ENCODE assay signal across 8 cellular contexts in genomic region chr17:81831563-81831956, GRCh38. TPM values are rescaled to one million over a fixed set of nuclear protein-coding genes. Genes with fewer than 3 reads are reported as not detected.
DNase-seq lines count a peak whose midpoint lies in the region; ATAC-seq and TF ChIP-seq lines count a peak whose summit lies in the region.

No MANE protein-coding gene starts in this region.

- peak overlapping the region; percentile 88 for H3K4me3 Mint-ChIP-seq in activated CD4-positive, alpha-beta memory T cell treated with anti-CD3 and anti-CD28 coated beads, Interleukin-2, amount 10 ng/mL, durations not matched to agents 7 days and 5 days

- intact Hi-C loops in heart right ventricle (cut with DNase I) (loop anchor here in 1 of 10 donors (5.0 kb wide), 1 partner anchor 41 kb away; the partner anchor contains the start of gene ARHGDIA), left ventricle myocardium superior (cut with micrococcal nuclease) (no loop called here), tibial artery (cut with DNase I; ENCODE audit: low total_unique reads) (no loop called here)

- no peaks in the 10 kb centered on the region for H3K9me3 Mint-ChIP-seq in activated CD4-positive, alpha-beta memory T cell treated with anti-CD3 and anti-CD28 coated beads, Interleukin-2, amount 10 ng/mL, durations not matched to agents 7 days and 5 days

- H3K36me3 ChIP-seq in heart right ventricle: peaks cover 0 to 5% (median 0%) of the 10 kb centered on the region in 9 donors
- peaks cover 0 to 5% (median 0%) of the 10 kb centered on the region in 3 donors for H3K36me3 ChIP-seq in tibial artery
- no peaks in the 10 kb centered on the region for H3K36me3 ChIP-seq in Peyer's patch

- CTCF ChIA-PET in activated CD4-positive, alpha-beta memory T cell treated with anti-CD3 and anti-CD28 coated beads, Interleukin-2, amount 10 ng/mL, durations not matched to agents 7 days and 5 days (lab: Charles Lee): no interaction called here

- H3K4me1 ChIP-seq in heart right ventricle: peaks cover 12 to 37% (median 27%) of the 10 kb centered on the region in 9 donors
- peaks cover 0 to 32% (median 25%) of the 10 kb centered on the region in 4 donors for H3K4me1 ChIP-seq in tibial artery
- H3K4me1 ChIP-seq in Peyer's patch: peaks cover 0 to 23% (median 14%) of the 10 kb centered on the region in 4 donors

- ATAC-seq in heart right ventricle: no peak
- no peak for ATAC-seq in left ventricle myocardium superior

- H3K9me3 ChIP-seq in heart right ventricle (no peaks in the 10 kb centered on the region), iPS-18c (ENCODE audit: control insufficient read depth, insufficient read depth, low read length) (no peaks in the 10 kb centered on the region), tibial artery (no peaks in the 10 kb centered on the region), Peyer's patch (no peaks in the 10 kb centered on the region)

- H3K4me3 ChIP-seq in heart right ventricle (peak overlapping the region in 2 of 10 donors; percentile 73 to 91), iPS-18c (ENCODE audit: insufficient read depth, low read depth, low read length) (peak overlapping the region; percentile 15; the same call in 1 of the 2 replicates), tibial artery (peak overlapping the region; percentile 69 to 85), Peyer's patch (peak overlapping the region in 1 of 4 donors; percentile 74)

- H3K27ac Mint-ChIP-seq in activated CD4-positive, alpha-beta memory T cell treated with anti-CD3 and anti-CD28 coated beads, Interleukin-2, amount 10 ng/mL, durations not matched to agents 7 days and 5 days: peak overlapping the region; percentile 92

- H3K27me3 ChIP-seq in heart right ventricle (no peaks in the 10 kb centered on the region), tibial artery (no peaks in the 10 kb centered on the region), Peyer's patch (no peaks in the 10 kb centered on the region)

- H3K27ac ChIP-seq in heart right ventricle (peak overlapping the region in 9 of 10 donors; percentile 82 to 96 (median 93)), tibial artery (peak overlapping the region; percentile 91 to 96), Peyer's patch (no peak overlapping the region)

- DNase-seq in heart right ventricle (no peak), left ventricle myocardium superior (no peak), tibial artery (no peak), SKM-1 treated with dmso at 0.1 percent for 144 hours (lab: John Stamatoyannopoulos, UW; ENCODE audit: unreplicated experiment) (no peak), T1000 (lab: John Stamatoyannopoulos, UW) (no peak), Peyer's patch (no peak)
- peak; percentile 23 for DNase-seq in activated CD4-positive, alpha-beta memory T cell treated with anti-CD3 and anti-CD28 coated beads, Interleukin-2, amount 10 ng/mL, durations not matched to agents 7 days and 5 days

- WGBS in heart right ventricle, 2 donors: 85 to 89% methylated on average over 7 of the region's 7 CpGs

- TF ChIP-seq CTCF in heart right ventricle (IDR thresholded peaks at IDR 0.05) (no peak), tibial artery (IDR thresholded peaks at IDR 0.05) (no peak), Peyer's patch (IDR thresholded peaks at IDR 0.05) (no peak)

- POLR2A ChIA-PET in activated CD4-positive, alpha-beta memory T cell treated with anti-CD3 and anti-CD28 coated beads, Interleukin-2, amount 10 ng/mL, durations not matched to agents 7 days and 5 days (lab: Charles Lee): interaction anchor here (0.6 to 4.9 kb wide), 8 partner anchors 9 to 148 kb away, joined by 3 to 41 read pairs (median 8); partner anchors contain the start of genes ARHGDIA, ARL16, HGS and MRPL12

- H3K27me3 Mint-ChIP-seq in activated CD4-positive, alpha-beta memory T cell treated with anti-CD3 and anti-CD28 coated beads, Interleukin-2, amount 10 ng/mL, durations not matched to agents 7 days and 5 days: no peaks in the 10 kb centered on the region

- H3K4me1 Mint-ChIP-seq in activated CD4-positive, alpha-beta memory T cell treated with anti-CD3 and anti-CD28 coated beads, Interleukin-2, amount 10 ng/mL, durations not matched to agents 7 days and 5 days: peaks cover 31% of the 10 kb centered on the region

- no peak for TF ChIP-seq POLR2A in Peyer's patch (IDR thresholded peaks at IDR 0.05)

- H3K36me3 Mint-ChIP-seq in activated CD4-positive, alpha-beta memory T cell treated with anti-CD3 and anti-CD28 coated beads, Interleukin-2, amount 10 ng/mL, durations not matched to agents 7 days and 5 days (ENCODE audit: low read depth): peaks cover 2% of the 10 kb centered on the region

RNA-seq across cellular contexts. Expression of gene MCRIP1, which starts 1.5 kb away (rescaled TPM):
- total RNA-seq in heart right ventricle (100 to 1,000 TPM in 2 of 10 donors, 10 to 100 TPM in 8; 75.1 to 105 (median 88.8) TPM), left ventricle myocardium superior (103 TPM), Peyer's patch (10 to 100 TPM; 19.6 to 47.9 (median 28.8) TPM)
- 100 to 1,000 TPM; 199 to 239 TPM for polyA plus RNA-seq in heart right ventricle
- 10 to 100 TPM; 37.1 to 38.2 TPM for total RNA-seq in activated CD4-positive, alpha-beta memory T cell treated with anti-CD3 and anti-CD28 coated beads, Interleukin-2, amount 10 ng/mL, durations not matched to agents 7 days and 5 days

RNA-seq across cellular contexts. Expression of gene PPP1R27, which starts 3.3 kb away (rescaled TPM):
- total RNA-seq in heart right ventricle (under 1 TPM in 1 of 10 donors, not detected in 9; 0.31 TPM), left ventricle myocardium superior (0.67 TPM), Peyer's patch (not detected)
- under 1 TPM in 1 of 2 donors, not detected in 1; 0.14 TPM for polyA plus RNA-seq in heart right ventricle
- total RNA-seq in activated CD4-positive, alpha-beta memory T cell treated with anti-CD3 and anti-CD28 coated beads, Interleukin-2, amount 10 ng/mL, durations not matched to agents 7 days and 5 days: not detected

RNA-seq across cellular contexts. Expression of gene GCGR, which starts 27.6 kb away (rescaled TPM):
- not detected for total RNA-seq in heart right ventricle
- polyA plus RNA-seq in heart right ventricle: under 1 TPM in 1 of 2 donors, not detected in 1; 0.03 TPM
- total RNA-seq in left ventricle myocardium superior: not detected
- not detected for total RNA-seq in activated CD4-positive, alpha-beta memory T cell treated with anti-CD3 and anti-CD28 coated beads, Interleukin-2, amount 10 ng/mL, durations not matched to agents 7 days and 5 days
- total RNA-seq in Peyer's patch: 1 to 10 TPM in 1 of 4 donors, under 1 TPM in 1, not detected in 2; 0.67 to 1.1 TPM

RNA-seq across cellular contexts. Expression of gene P4HB, which starts 28.8 kb away (rescaled TPM):
- total RNA-seq in heart right ventricle: 100 to 1,000 TPM; 244 to 801 (median 332) TPM
- polyA plus RNA-seq in heart right ventricle: 100 to 1,000 TPM; 284 to 536 TPM
- total RNA-seq in left ventricle myocardium superior: 362 TPM
- 100 to 1,000 TPM; 483 to 496 TPM for total RNA-seq in activated CD4-positive, alpha-beta memory T cell treated with anti-CD3 and anti-CD28 coated beads, Interleukin-2, amount 10 ng/mL, durations not matched to agents 7 days and 5 days
- total RNA-seq in Peyer's patch: 1,000 to 10,000 TPM in 3 of 4 donors, 100 to 1,000 TPM in 1; 326 to 1,290 (median 1,196) TPM

RNA-seq across cellular contexts. Expression of gene ARHGDIA, which starts 39.6 kb away (rescaled TPM):
- total RNA-seq in heart right ventricle: 100 to 1,000 TPM in 7 of 10 donors, 10 to 100 TPM in 3; 89.9 to 263 (median 110) TPM
- polyA plus RNA-seq in heart right ventricle: 100 to 1,000 TPM in 1 of 2 donors, 10 to 100 TPM in 1; 97.2 to 251 TPM
- 114 TPM for total RNA-seq in left ventricle myocardium superior
- total RNA-seq in activated CD4-positive, alpha-beta memory T cell treated with anti-CD3 and anti-CD28 coated beads, Interleukin-2, amount 10 ng/mL, durations not matched to agents 7 days and 5 days: 100 to 1,000 TPM; 636 to 661 TPM
- total RNA-seq in Peyer's patch: 100 to 1,000 TPM; 282 to 475 (median 350) TPM

Comparison
In these comparisons a context has a peak if more than half of its experiments do, and no peak if none do; other contexts are left out.
1. H3K27ac ChIP-seq: peak in heart right ventricle (9 of 10) and tibial artery (2 of 2); none in Peyer's patch (0 of 4).